ENCODE assay signal across 15 cellular contexts in the genomic region with DNA sequence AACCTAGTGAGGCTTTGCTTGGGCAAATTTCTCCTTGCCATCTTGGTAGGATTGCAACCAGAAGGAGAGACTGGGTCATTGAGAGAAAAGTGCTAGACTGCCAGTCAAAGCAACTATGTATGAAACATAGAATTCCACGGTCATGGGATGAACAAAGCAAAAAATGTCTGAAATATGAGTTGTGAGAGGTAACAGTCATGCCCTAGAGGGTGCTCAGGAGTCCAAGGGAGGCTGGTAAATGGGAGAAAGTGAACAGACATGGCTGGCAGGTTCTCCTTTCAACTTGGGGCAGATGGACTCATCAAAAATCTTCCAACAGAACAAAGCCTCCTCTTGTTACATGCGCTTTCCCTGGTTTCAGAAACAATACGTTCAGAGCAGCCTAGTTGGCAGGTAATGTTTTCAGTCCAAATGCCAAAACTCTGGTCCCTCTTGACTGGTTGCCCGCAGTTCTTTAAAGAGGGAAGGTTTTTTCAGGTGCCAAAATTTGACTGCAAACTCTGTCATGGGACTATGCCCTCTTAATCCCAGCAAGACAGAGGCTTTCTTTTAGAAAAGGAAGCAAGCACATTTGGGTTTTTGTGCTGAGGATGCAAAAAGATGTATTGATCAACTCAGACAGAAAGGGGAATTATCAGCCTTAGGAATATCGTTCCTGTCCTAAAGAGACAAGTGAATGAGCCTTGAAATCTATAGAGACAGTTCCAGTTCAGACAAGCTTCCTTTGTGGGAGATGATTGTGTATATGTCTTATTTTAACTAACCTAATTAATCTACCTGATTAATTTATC.
A peak's percentile ranks its signal among the peaks of the same experiment; 100 is the strongest.
DNase-seq lines count a peak whose midpoint lies in the region; ATAC-seq, FAIRE-seq and TF ChIP-seq lines count a peak whose summit lies in the region.
"Had no signal": no experiment of that assay in that cellular context is flagged by ENCODE, and none has a peak within 500 bp of the region (broad histone marks: within the 10 kb centered on the region; RNA-seq: fewer than 3 reads in every experiment).

No MANE protein-coding gene starts in this region.

- H2AFZ ChIP-seq in ACC112 (ENCODE audit: low read length, unreplicated experiment) (no peak overlapping the region), GM23338 (peak overlapping the region; percentile 14; the same call in 1 of the 2 replicates)

- H3K27ac Mint-ChIP-seq in GM23338 (no peak overlapping the region), endothelial cell (ENCODE audit: unreplicated experiment) (no peak overlapping the region)
- H3K27ac Mint-ChIP-seq: activated naive CD8-positive, alpha-beta T cell treated with anti-CD3 and anti-CD28 coated beads, Interleukin-2, amount 10 ng/mL, durations not matched to agents 7 days and 5 days had no signal

- no peaks in the 10 kb centered on the region for H4K20me1 ChIP-seq in GM23338 (replicated peaks; ENCODE audit: insufficient read depth)

- H3K4me1 ChIP-seq in ACC112 (ENCODE audit: control insufficient read depth, insufficient read depth, low read length, unreplicated experiment) (peaks cover 33% of the 10 kb centered on the region), GM23338 (ENCODE audit: insufficient read depth) (no peaks in the 10 kb centered on the region), lower lobe of right lung (no peaks in the 10 kb centered on the region)

- ATAC-seq in GM23338: no peak
- no peak for ATAC-seq in GM19023 (IDR thresholded peaks at IDR 0.05; ENCODE audit: unreplicated experiment)
- no peak for ATAC-seq in lower lobe of right lung
- ATAC-seq: activated T-cell treated with anti-CD3 and anti-CD28 coated beads, Interleukin-2, amount 50 U/mL, for 4 hours; Panc1; sciatic nerve had no signal

- H3K27me3 ChIP-seq in ACC112 (ENCODE audit: insufficient read depth, low read length) (no peaks in the 10 kb centered on the region), GM23338 (ENCODE audit: insufficient read depth) (no peaks in the 10 kb centered on the region), bronchial epithelial cell (ENCODE audit: control insufficient read depth, insufficient read depth, low read length) (no peaks in the 10 kb centered on the region), lower lobe of right lung (ENCODE audit: low read depth) (no peaks in the 10 kb centered on the region)

- TF ChIP-seq CTCF in GM23338 (conservative IDR thresholded peaks at IDR 0.05; ENCODE audit: low read depth in 2 of 2): 0 out of 4 replicates have a peak, but pooled peaks of 1 of the 2 experiments have one; percentile 9
- no peak for TF ChIP-seq CTCF in bronchial epithelial cell (IDR thresholded peaks at IDR 0.05; ENCODE audit: insufficient read depth, low read length, severe bottlenecking)
- TF ChIP-seq CTCF in foreskin fibroblast (IDR thresholded peaks at IDR 0.05; ENCODE audit: low read depth, low read length): no peak
- no peak for TF ChIP-seq CTCF in endothelial cell (IDR thresholded peaks at IDR 0.05; ENCODE audit: unreplicated experiment)
- TF ChIP-seq CTCF in lower lobe of right lung (IDR thresholded peaks at IDR 0.05): no peak

- H3K36me3 Mint-ChIP-seq in GM23338 (ENCODE audit: low read depth): no peaks in the 10 kb centered on the region
- no peaks in the 10 kb centered on the region for H3K36me3 Mint-ChIP-seq in endothelial cell (ENCODE audit: low read depth, unreplicated experiment)
- H3K36me3 Mint-ChIP-seq: activated naive CD8-positive, alpha-beta T cell treated with anti-CD3 and anti-CD28 coated beads, Interleukin-2, amount 10 ng/mL, durations not matched to agents 7 days and 5 days had no signal

- H3F3A ChIP-seq in GM23338 (replicated peaks; ENCODE audit: low read depth): no peaks in the 10 kb centered on the region

- FAIRE-seq in bronchial epithelial cell (lab: Jason Lieb, UNC): peak; percentile 7

- peak overlapping the region; percentile 79 for H3K4me3 ChIP-seq in ACC112 (ENCODE audit: low read depth, low read length)
- H3K4me3 ChIP-seq in GM23338: no peak overlapping the region
- no peak overlapping the region for H3K4me3 ChIP-seq in bronchial epithelial cell (ENCODE audit: low read depth, low read length)
- peak overlapping the region; percentile 40 to 64 for H3K4me3 ChIP-seq in foreskin fibroblast (ENCODE audit: low read depth in 1 of 2, low read length in 2 of 2)
- no peak overlapping the region for H3K4me3 ChIP-seq in lower lobe of right lung

- H3K4me2 ChIP-seq in GM23338: no peak overlapping the region

- H3K4me1 Mint-ChIP-seq in GM23338 (peaks cover 7% of the 10 kb centered on the region; the same call in 2 of the 3 replicates), endothelial cell (ENCODE audit: unreplicated experiment) (peaks cover 10% of the 10 kb centered on the region)
- H3K4me1 Mint-ChIP-seq: activated naive CD8-positive, alpha-beta T cell treated with anti-CD3 and anti-CD28 coated beads, Interleukin-2, amount 10 ng/mL, durations not matched to agents 7 days and 5 days had no signal

- no peaks in the 10 kb centered on the region for H3K9me2 ChIP-seq in GM23338 (ENCODE audit: insufficient read depth)

- H3K4me3 Mint-ChIP-seq in GM23338: no peak overlapping the region
- H3K4me3 Mint-ChIP-seq in endothelial cell (ENCODE audit: unreplicated experiment): no peak overlapping the region
- H3K4me3 Mint-ChIP-seq: activated naive CD8-positive, alpha-beta T cell treated with anti-CD3 and anti-CD28 coated beads, Interleukin-2, amount 10 ng/mL, durations not matched to agents 7 days and 5 days; activated T-cell treated with anti-CD3 and anti-CD28 coated beads, Interleukin-2, amount 50 U/mL, for 4 hours had no signal

- H3K9me3 Mint-ChIP-seq in GM23338 (no peaks in the 10 kb centered on the region), endothelial cell (ENCODE audit: unreplicated experiment) (no peaks in the 10 kb centered on the region)
- H3K9me3 Mint-ChIP-seq: activated naive CD8-positive, alpha-beta T cell treated with anti-CD3 and anti-CD28 coated beads, Interleukin-2, amount 10 ng/mL, durations not matched to agents 7 days and 5 days; activated T-cell treated with anti-CD3 and anti-CD28 coated beads, Interleukin-2, amount 50 U/mL, for 4 hours had no signal

- peaks cover 39% of the 10 kb centered on the region for H3K79me2 ChIP-seq in ACC112 (ENCODE audit: control insufficient read depth, insufficient read depth, low read length, unreplicated experiment)
- H3K79me2 ChIP-seq in GM23338 (replicated peaks; ENCODE audit: insufficient read depth): no peaks in the 10 kb centered on the region

- DNase-seq in GM23338 (ENCODE audit: low spot score) (no peak), bronchial epithelial cell (ENCODE audit: low read depth) (no peak), foreskin fibroblast (peak; percentile 35 to 51), endothelial cell (ENCODE audit: low spot score) (no peak), NCI-H345 (lab: John Stamatoyannopoulos, UW) (no peak), lower lobe of right lung (no peak)
- DNase-seq: activated CD4-positive, alpha-beta T cell treated with anti-CD3 and anti-CD28 coated beads, Interleukin-2, amount 50 U/mL, for 4 hours; activated naive CD8-positive, alpha-beta T cell treated with anti-CD3 and anti-CD28 coated beads, Interleukin-2, amount 10 ng/mL, durations not matched to agents 7 days and 5 days; activated T-cell treated with anti-CD3 and anti-CD28 coated beads, Interleukin-2, amount 50 U/mL, for 4 hours; AML-193; NCI-H2029 treated with DMSO at 0.1 percent for 48 hours had no signal

- H3K27me3 Mint-ChIP-seq in GM23338 (ENCODE audit: insufficient read depth, low read depth, poor library complexity) (peaks cover 2% of the 10 kb centered on the region), endothelial cell (ENCODE audit: unreplicated experiment) (no peaks in the 10 kb centered on the region)

- H3K36me3 ChIP-seq in ACC112 (ENCODE audit: insufficient read depth, low read length): no peaks in the 10 kb centered on the region
- no peaks in the 10 kb centered on the region for H3K36me3 ChIP-seq in GM23338 (ENCODE audit: insufficient read depth)
- no peaks in the 10 kb centered on the region for H3K36me3 ChIP-seq in bronchial epithelial cell (ENCODE audit: control insufficient read depth, insufficient read depth, low read length)
- no peaks in the 10 kb centered on the region for H3K36me3 ChIP-seq in lower lobe of right lung

- intact Hi-C loops in lower lobe of right lung (cut with DNase I): no loop called here

- no peaks in the 10 kb centered on the region for H3K9me3 ChIP-seq in lower lobe of right lung

- H3K27ac ChIP-seq in ACC112 (ENCODE audit: low read depth, low read length) (no peak overlapping the region), GM23338 (ENCODE audit: low read depth) (no peak overlapping the region), lower lobe of right lung (no peak overlapping the region)

TF ChIP-seq in GM23338, 12 proteins besides CTCF, POLR2A, EP300 and RAD21 (continues in another document):
- TF ChIP-seq, protein P1, sequence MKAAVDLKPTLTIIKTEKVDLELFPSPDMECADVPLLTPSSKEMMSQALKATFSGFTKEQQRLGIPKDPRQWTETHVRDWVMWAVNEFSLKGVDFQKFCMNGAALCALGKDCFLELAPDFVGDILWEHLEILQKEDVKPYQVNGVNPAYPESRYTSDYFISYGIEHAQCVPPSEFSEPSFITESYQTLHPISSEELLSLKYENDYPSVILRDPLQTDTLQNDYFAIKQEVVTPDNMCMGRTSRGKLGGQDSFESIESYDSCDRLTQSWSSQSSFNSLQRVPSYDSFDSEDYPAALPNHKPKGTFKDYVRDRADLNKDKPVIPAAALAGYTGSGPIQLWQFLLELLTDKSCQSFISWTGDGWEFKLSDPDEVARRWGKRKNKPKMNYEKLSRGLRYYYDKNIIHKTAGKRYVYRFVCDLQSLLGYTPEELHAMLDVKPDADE (IDR thresholded peaks at IDR 0.05): no peak
- TF ChIP-seq ZNF114 (CRISPR knock-in tag; IDR thresholded peaks at IDR 0.05): no peak
- no peak for TF ChIP-seq CREB1 (CRISPR knock-in tag; IDR thresholded peaks at IDR 0.05; ENCODE audit: low read depth)
- TF ChIP-seq NANOG (IDR thresholded peaks at IDR 0.05; ENCODE audit: borderline replicate concordance): no peak
- no peak for TF ChIP-seq EZH2phosphoT487 (IDR thresholded peaks at IDR 0.05; ENCODE audit: unreplicated experiment)
- no peak for TF ChIP-seq ZNF331 (CRISPR knock-in tag; IDR thresholded peaks at IDR 0.05; ENCODE audit: low read depth)
- TF ChIP-seq POLR2AphosphoS5 (IDR thresholded peaks at IDR 0.05; ENCODE audit: low read depth): no peak
- no peak for TF ChIP-seq EZH2 (IDR thresholded peaks at IDR 0.05; ENCODE audit: low read depth, unreplicated experiment)
- TF ChIP-seq STAT1 (IDR thresholded peaks at IDR 0.05; ENCODE audit: unreplicated experiment): no peak

Comparison
In these comparisons a context has a peak if more than half of its experiments do, and no peak if none do; other contexts are left out.
1. H3K4me3 ChIP-seq: peak in ACC112 (single experiment) and foreskin fibroblast (2 of 2); none in GM23338 (single experiment), bronchial epithelial cell (single experiment) and lower lobe of right lung (single experiment).
2. DNase-seq: peak in foreskin fibroblast (2 of 2); none in GM23338 (single experiment), bronchial epithelial cell (single experiment), endothelial cell (single experiment), NCI-H345 (single experiment) and lower lobe of right lung (single experiment).